ENCODE assay signal across 23 cellular contexts in the genomic region with DNA sequence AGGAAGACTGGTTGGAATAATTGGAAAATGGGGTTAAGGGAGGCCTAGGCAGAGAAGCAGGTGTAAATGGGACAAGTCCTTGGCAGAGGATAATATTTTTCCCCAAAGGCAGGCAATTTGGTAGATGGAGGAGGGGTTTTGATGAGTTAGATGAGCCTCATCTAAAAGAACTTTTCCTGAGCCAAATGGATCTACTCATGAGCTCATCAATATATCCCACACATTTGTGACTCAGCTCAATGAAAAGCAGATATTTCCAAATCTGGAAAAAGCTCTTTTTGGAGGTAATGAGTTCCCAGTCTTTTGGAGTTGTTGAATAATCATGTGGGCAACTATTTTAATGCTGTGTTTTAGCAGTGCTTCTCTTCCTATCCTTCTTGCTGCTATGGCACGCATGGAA.
DNase-seq lines count a peak whose midpoint lies in the region; ATAC-seq, FAIRE-seq and TF ChIP-seq lines count a peak whose summit lies in the region.
"Had no signal": no experiment of that assay in that cellular context is flagged by ENCODE, and none has a peak within 500 bp of the region (broad histone marks: within the 10 kb centered on the region; RNA-seq: fewer than 3 reads in every experiment).

No MANE protein-coding gene starts in this region.

- DNase-seq in HCEC 1CT (peak; percentile 77), astrocyte (ENCODE audit: low read depth) (no peak), foreskin keratinocyte (peak in 1 of 2 donors; percentile 5), trophoblast cell (no peak), NCI-H69 (lab: John Stamatoyannopoulos, UW) (no peak), DMS79 (lab: John Stamatoyannopoulos, UW) (no peak)
- DNase-seq in activated CD4-positive, CD25-positive, alpha-beta regulatory T cell treated with anti-CD3 and anti-CD28 coated beads, Interleukin-2, amount 50 U/mL, for 72 hours = no peak
- DNase-seq: ACHN; CD8-positive, alpha-beta T cell; GOT3; MM.1S; NCI-H1092; NCI-H1436; NCI-H1930; NCI-H2227 treated with DMSO at 0.1 percent for 48 hours; NCI-H510A; NCI-H748 treated with DMSO at 0.1 percent for 48 hours; SIG-M5; SK-N-SH had no signal

- peak overlapping the region; percentile 84 for H3K27ac Mint-ChIP-seq in astrocyte (ENCODE audit: unreplicated experiment)
- H3K27ac Mint-ChIP-seq: CD8-positive, alpha-beta T cell had no signal

- peak overlapping the region; percentile 6 for H2BK120ac ChIP-seq in trophoblast cell (ENCODE audit: insufficient read depth, low read length, poor library complexity)

- no peak overlapping the region for H4K91ac ChIP-seq in trophoblast cell (ENCODE audit: low read depth, low read length)

- H3K27ac ChIP-seq in astrocyte (ENCODE audit: low read depth, low read length) (no peak overlapping the region), foreskin keratinocyte (no peak overlapping the region), trophoblast cell (ENCODE audit: low read depth, low read length) (no peak overlapping the region)
- H3K27ac ChIP-seq: BLaER1 treated with 17β-estradiol and CSF1 and Interleukin-3, amounts not matched to agents 10 nM and 100 nM; RWPE1 had no signal

- H3K4me3 Mint-ChIP-seq in astrocyte (ENCODE audit: unreplicated experiment) = no peak overlapping the region
- H3K4me3 Mint-ChIP-seq: CD8-positive, alpha-beta T cell had no signal

- no peaks in the 10 kb centered on the region for H3K79me2 ChIP-seq in astrocyte (ENCODE audit: insufficient read depth, low read length)
- H3K79me2 ChIP-seq in trophoblast cell (ENCODE audit: control insufficient read depth, insufficient read depth, low read length, poor library complexity) = no peaks in the 10 kb centered on the region

- no peak overlapping the region for H2BK12ac ChIP-seq in trophoblast cell (ENCODE audit: low read length)

- no peak overlapping the region for H3K18ac ChIP-seq in trophoblast cell (ENCODE audit: low read length)

- H3K27me3 ChIP-seq in astrocyte (ENCODE audit: insufficient read depth, low read length) = no peaks in the 10 kb centered on the region
- H3K27me3 ChIP-seq in foreskin keratinocyte = no peaks in the 10 kb centered on the region
- H3K27me3 ChIP-seq in trophoblast cell (ENCODE audit: insufficient read depth, low read length) = no peaks in the 10 kb centered on the region
- H3K27me3 ChIP-seq: BLaER1 treated with 17β-estradiol and CSF1 and Interleukin-3, amounts not matched to agents 10 nM and 100 nM had no signal

- H3K4me2 ChIP-seq in astrocyte (ENCODE audit: low read length) = no peak overlapping the region
- H3K4me2 ChIP-seq in trophoblast cell (ENCODE audit: low read length) = no peak overlapping the region
- H3K4me2 ChIP-seq: BLaER1 treated with 17β-estradiol and CSF1 and Interleukin-3, amounts not matched to agents 10 nM and 100 nM; SK-N-SH had no signal

- H3K36me3 ChIP-seq in astrocyte (ENCODE audit: insufficient read depth, low read length) = no peaks in the 10 kb centered on the region
- no peaks in the 10 kb centered on the region for H3K36me3 ChIP-seq in trophoblast cell (ENCODE audit: control insufficient read depth in 1 of 2, insufficient read depth in 2 of 2, low read length in 2 of 2)
- H3K36me3 ChIP-seq: BLaER1 treated with 17β-estradiol and CSF1 and Interleukin-3, amounts not matched to agents 10 nM and 100 nM had no signal

- H4K8ac ChIP-seq in trophoblast cell (ENCODE audit: low read depth, low read length) = no peak overlapping the region

- no peaks in the 10 kb centered on the region for H3K27me3 Mint-ChIP-seq in astrocyte (ENCODE audit: low read depth, unreplicated experiment)

- no CpG with 5 or more reads among the region's 1 CpG for WGBS in trophoblast cell (ENCODE audit: extremely low coverage, insufficient coverage, insufficient read length)

- no peak overlapping the region for H3K23ac ChIP-seq in trophoblast cell (ENCODE audit: low read length)

- H3K4me3 ChIP-seq in astrocyte (ENCODE audit: insufficient read depth, low read depth, low read length) (no peak overlapping the region), trophoblast cell (ENCODE audit: low read depth, low read length) (no peak overlapping the region)
- H3K4me3 ChIP-seq: BLaER1 treated with 17β-estradiol and CSF1 and Interleukin-3, amounts not matched to agents 10 nM and 100 nM; K562 had no signal

- H3K9me3 Mint-ChIP-seq in astrocyte (ENCODE audit: unreplicated experiment) = no peaks in the 10 kb centered on the region
- H3K9me3 Mint-ChIP-seq: CD8-positive, alpha-beta T cell had no signal

- H3K9me3 ChIP-seq in astrocyte (ENCODE audit: insufficient read depth, low read depth, low read length) (no peaks in the 10 kb centered on the region), trophoblast cell (ENCODE audit: insufficient read depth, low read depth, low read length) (no peaks in the 10 kb centered on the region)
- H3K9me3 ChIP-seq: BLaER1 treated with 17β-estradiol and CSF1 and Interleukin-3, amounts not matched to agents 10 nM and 100 nM; SK-N-SH had no signal

- no peak overlapping the region for H2BK5ac ChIP-seq in trophoblast cell (ENCODE audit: low read depth, low read length, poor library complexity)

- no peak overlapping the region for H4K12ac ChIP-seq in trophoblast cell (ENCODE audit: low read depth, low read length)

- H3K4me1 ChIP-seq in astrocyte (ENCODE audit: insufficient read depth, low read length) (peaks cover 22% of the 10 kb centered on the region), foreskin keratinocyte (peaks cover 24% of the 10 kb centered on the region), trophoblast cell (ENCODE audit: control insufficient read depth in 1 of 2, insufficient read depth in 2 of 2, low read length in 2 of 2) (peaks cover 3 to 5% of the 10 kb centered on the region in 2 experiments)
- H3K4me1 ChIP-seq: BLaER1 treated with 17β-estradiol and CSF1 and Interleukin-3, amounts not matched to agents 10 nM and 100 nM had no signal

- H3K14ac ChIP-seq in trophoblast cell (ENCODE audit: low read length) = no peak overlapping the region

- no peak overlapping the region for H2AK5ac ChIP-seq in trophoblast cell (ENCODE audit: low read length)

- H2AFZ ChIP-seq in astrocyte (ENCODE audit: low read depth, low read length) (no peak overlapping the region), trophoblast cell (ENCODE audit: insufficient read depth, low read length, poor library complexity) (no peak overlapping the region)

- ATAC-seq in foreskin keratinocyte = peak; percentile 14
- no peak for ATAC-seq in GM21423 (IDR thresholded peaks at IDR 0.05; ENCODE audit: unreplicated experiment)
- ATAC-seq: CD8-positive, alpha-beta T cell; K562 had no signal

- peaks cover 3% of the 10 kb centered on the region for H3K79me1 ChIP-seq in trophoblast cell (ENCODE audit: low read length)

- peaks cover 3% of the 10 kb centered on the region for H3K36me3 Mint-ChIP-seq in astrocyte (ENCODE audit: low read depth, unreplicated experiment)
- H3K36me3 Mint-ChIP-seq: CD8-positive, alpha-beta T cell had no signal

- H3K9ac ChIP-seq in astrocyte (ENCODE audit: low read length) (no peak overlapping the region), trophoblast cell (ENCODE audit: low read length) (no peak overlapping the region)
- H3K9ac ChIP-seq: BLaER1 treated with 17β-estradiol and CSF1 and Interleukin-3, amounts not matched to agents 10 nM and 100 nM; SK-N-SH had no signal

- no peaks in the 10 kb centered on the region for H4K20me1 ChIP-seq in astrocyte (ENCODE audit: insufficient read depth, low read length)
- H4K20me1 ChIP-seq: BLaER1 treated with 17β-estradiol and CSF1 and Interleukin-3, amounts not matched to agents 10 nM and 100 nM had no signal

- no peak overlapping the region for H3K4ac ChIP-seq in trophoblast cell (ENCODE audit: low read depth, low read length)

- H3K4me1 Mint-ChIP-seq in astrocyte (ENCODE audit: low read depth, unreplicated experiment) = peaks cover 38% of the 10 kb centered on the region

- TF ChIP-seq CTCF in astrocyte (IDR thresholded peaks at IDR 0.05; ENCODE audit: insufficient read depth, low read depth, low read length) = no peak
- no peak for TF ChIP-seq CTCF in foreskin keratinocyte (conservative IDR thresholded peaks at IDR 0.05)

- no peak for FAIRE-seq in astrocyte (lab: Jason Lieb, UNC)
- FAIRE-seq: K562 had no signal
